8 cellular contexts compared by ENCODE assay signal in genomic region chr12:124273630-124274029, GRCh38. TPM values are rescaled to one million over a fixed set of nuclear protein-coding genes. Genes with fewer than 3 reads are reported as not detected.
DNase-seq lines count a peak whose midpoint lies in the region; ATAC-seq and TF ChIP-seq lines count a peak whose summit lies in the region.

No MANE protein-coding gene starts in this region.

- H3K4me2 ChIP-seq in HCT116 (ENCODE audit: low read length), result peak overlapping the region; percentile 29

- no peaks in the 10 kb centered on the region for H3K9me3 ChIP-seq in HCT116 (ENCODE audit: control insufficient read depth in 1 of 2, insufficient read depth in 1 of 2, low read depth in 1 of 2, low read length in 2 of 2)
- no peaks in the 10 kb centered on the region for H3K9me3 ChIP-seq in testis

- RAD21 ChIA-PET in HCT116 (lab: Charles Lee; ENCODE audit: low non-redundant PET in 1 of 2, low total read pairs in 2 of 2, uncharacterized antibody in 2 of 2, unreplicated experiment in 2 of 2), result no interaction called here

- WGBS in testis, 2 donors, result 90 to 91% methylated on average over 3 of the region's 3 CpGs

- ATAC-seq in activated CD4-positive, alpha-beta T cell treated with anti-CD3 and anti-CD28 coated beads for 36 hours, result peak; percentile 93
- ATAC-seq in HCT116 (peak; percentile 99), HG03108 (IDR thresholded peaks at IDR 0.05; ENCODE audit: unreplicated experiment) (no peak)

- TF ChIP-seq CTCF in HCT116 (IDR thresholded peaks at IDR 0.05 in 2 of 3, conservative IDR thresholded peaks at IDR 0.05 in 1 of 3; ENCODE audit: borderline replicate concordance in 1 of 3, insufficient read depth in 1 of 3, low read depth in 2 of 3, low read length in 2 of 3) (peak in 2 of 3 experiments; percentile 59 to 68; a peak in 4 of 6 replicates), testis (IDR thresholded peaks at IDR 0.05) (no peak)

- H3K79me2 ChIP-seq in HCT116 (ENCODE audit: insufficient read depth, low read length), result no peaks in the 10 kb centered on the region

- H3K27me3 ChIP-seq in HCT116 (ENCODE audit: insufficient read depth, low read length) (no peaks in the 10 kb centered on the region), testis (no peaks in the 10 kb centered on the region)

- no peak overlapping the region for H3K27ac Mint-ChIP-seq in activated CD4-positive, alpha-beta T cell treated with anti-CD3 and anti-CD28 coated beads for 36 hours

- H3K36me3 Mint-ChIP-seq in activated CD4-positive, alpha-beta T cell treated with anti-CD3 and anti-CD28 coated beads for 36 hours (ENCODE audit: low read depth), result no peaks in the 10 kb centered on the region

- no peak overlapping the region for H3K4me3 Mint-ChIP-seq in activated CD4-positive, alpha-beta T cell treated with anti-CD3 and anti-CD28 coated beads for 36 hours

- BruUV-seq in HCT116 (replicated peaks; lab: Mats Ljungman, UMichigan), result no TSS peak

- H3K4me1 Mint-ChIP-seq in activated CD4-positive, alpha-beta T cell treated with anti-CD3 and anti-CD28 coated beads for 36 hours, result no peaks in the 10 kb centered on the region

- POLR2A ChIA-PET in activated CD4-positive, alpha-beta T cell treated with anti-CD3 and anti-CD28 coated beads for 36 hours (lab: Charles Lee), result no interaction called here
- POLR2A ChIA-PET in HCT116 (lab: Charles Lee), result interaction anchor here (0.6 to 1.1 kb wide), 2 partner anchors 10 to 11 kb away, joined by 3 read pairs; no protein-coding TSS in a partner anchor

- 0 out of 2 replicates have a peak, but pooled peaks have one; percentile 24 for TF ChIP-seq RAD21 in HCT116 (IDR thresholded peaks at IDR 0.05; ENCODE audit: low read depth)

- no peaks in the 10 kb centered on the region for H3K36me3 ChIP-seq in HCT116 (ENCODE audit: control insufficient read depth in 1 of 2, insufficient read depth in 2 of 2, low read length in 2 of 2)
- no peaks in the 10 kb centered on the region for H3K36me3 ChIP-seq in testis (ENCODE audit: low read depth, missing control alignments)

- peak overlapping the region; percentile 99 for H2AFZ ChIP-seq in HCT116 (ENCODE audit: low read depth, low read length, poor library complexity, severe bottlenecking)

- H3K4me1 ChIP-seq in HCT116 (ENCODE audit: control insufficient read depth in 1 of 2, insufficient read depth in 2 of 2, low read length in 2 of 2) (peaks cover 8 to 10% of the 10 kb centered on the region in 2 experiments; a peak in 3 of 4 replicates), testis (no peaks in the 10 kb centered on the region)

- H3K27me3 Mint-ChIP-seq in activated CD4-positive, alpha-beta T cell treated with anti-CD3 and anti-CD28 coated beads for 36 hours, result peaks cover 16% of the 10 kb centered on the region

- peak overlapping the region; percentile 48 for H3K27ac ChIP-seq in HCT116 (ENCODE audit: low read depth, low read length)
- no peak overlapping the region for H3K27ac ChIP-seq in testis

- H3K9me3 Mint-ChIP-seq in activated CD4-positive, alpha-beta T cell treated with anti-CD3 and anti-CD28 coated beads for 36 hours (ENCODE audit: low read depth), result no peaks in the 10 kb centered on the region

- H3K4me3 ChIP-seq in HCT116 (replicated peaks in 1 of 2; ENCODE audit: low read depth in 1 of 2, low read length in 2 of 2) (no peak overlapping the region), testis (no peak overlapping the region)

- no peaks in the 10 kb centered on the region for H3K9me2 ChIP-seq in HCT116 (ENCODE audit: insufficient read depth)

- CTCF ChIA-PET in activated CD4-positive, alpha-beta T cell treated with anti-CD3 and anti-CD28 coated beads for 36 hours (lab: Charles Lee), result interaction anchor here (0.6 to 1.2 kb wide), 3 partner anchors 115 to 413 kb away, joined by 3 to 5 read pairs (median 3); no protein-coding TSS in a partner anchor
- CTCF ChIA-PET in HCT116 (lab: Charles Lee), result interaction anchor here (0.8 to 1.1 kb wide), 2 partner anchors 241 to 498 kb away, joined by 3 to 5 read pairs; no protein-coding TSS in a partner anchor

- no peak for TF ChIP-seq POLR2A in HCT116 (IDR thresholded peaks at IDR 0.05; ENCODE audit: borderline replicate concordance, extremely low read depth, insufficient read depth, insufficient read length)
- no peak for TF ChIP-seq POLR2A in testis (IDR thresholded peaks at IDR 0.05)

- H4K20me1 ChIP-seq in HCT116 (ENCODE audit: insufficient read depth), result no peaks in the 10 kb centered on the region

- intact Hi-C loops in activated CD4-positive, alpha-beta T cell treated with anti-CD3 and anti-CD28 coated beads for 36 hours (cut with DNase I, micrococcal nuclease), result no loop called here
- intact Hi-C loops in HCT116 (cut with micrococcal nuclease) (no loop called here), testis (cut with DNase I; ENCODE audit: low total_unique reads) (no loop called here)

- DNase-seq in activated CD4-positive, alpha-beta T cell treated with anti-CD3 and anti-CD28 coated beads for 36 hours, result peak; percentile 54
- DNase-seq in activated CD4-positive, alpha-beta T cell treated with anti-CD3 and anti-CD28 coated beads, Interleukin-2, amount 50 U/mL, for 4 hours, result no peak
- peak; percentile 79 for DNase-seq in HCT116 (ENCODE audit: low read depth, low spot score)
- peak; percentile 75 for DNase-seq in NCI-H69 (lab: John Stamatoyannopoulos, UW)
- DNase-seq in cerebellar cortex (ENCODE audit: low spot score), result peak; percentile 54
- DNase-seq in renal cortical epithelial cell (ENCODE audit: low read depth), result peak; percentile 43
- DNase-seq in testis, result no peak

- H3K9ac ChIP-seq in HCT116 (ENCODE audit: low read length), result no peak overlapping the region

TF ChIP-seq in HCT116, 20 proteins besides CTCF, POLR2A, EP300 and RAD21:
- no peak for TF ChIP-seq SP1 (IDR thresholded peaks at IDR 0.05; ENCODE audit: low read depth)
- TF ChIP-seq ZFX (IDR thresholded peaks at IDR 0.05), result 0 out of 2 replicates have a peak, but pooled peaks have one; percentile 13
- TF ChIP-seq JUND (IDR thresholded peaks at IDR 0.05), result no peak
- TF ChIP-seq FOSL1 (IDR thresholded peaks at IDR 0.05; ENCODE audit: low read depth), result no peak
- no peak for TF ChIP-seq EZH2phosphoT487 (IDR thresholded peaks at IDR 0.05; ENCODE audit: borderline replicate concordance)

RNA-seq across cellular contexts. Expression of gene RFLNA, which starts 21.3 kb away (rescaled TPM):
- total RNA-seq in activated CD4-positive, alpha-beta T cell treated with anti-CD3 and anti-CD28 coated beads for 36 hours, result not detected
- total RNA-seq in HCT116 (2021; ENCODE audit: unreplicated experiment), result not detected
- 0.17 and 0.37 TPM in 2 replicates for polyA plus RNA-seq in HCT116 (2012)
- total RNA-seq in renal cortical epithelial cell, result 19.2 and 56.8 TPM in 2 replicates
- under 1 TPM; 0.31 to 0.68 TPM for total RNA-seq in testis
- polyA plus RNA-seq in testis (ENCODE audit: insufficient read depth, low read depth, low replicate concordance), result 0.80 TPM

Comparison
In these comparisons a context has a peak if more than half of its experiments do, and no peak if none do; other contexts are left out.
1. DNase-seq: peak in activated CD4-positive, alpha-beta T cell treated with anti-CD3 and anti-CD28 coated beads for 36 hours (single experiment), HCT116 (single experiment), NCI-H69 (single experiment), cerebellar cortex (single experiment) and renal cortical epithelial cell (single experiment); none in activated CD4-positive, alpha-beta T cell treated with anti-CD3 and anti-CD28 coated beads, Interleukin-2, amount 50 U/mL, for 4 hours (0 of 2) and testis (single experiment).
2. CTCF ChIP-seq: peak in HCT116 (2 of 3); none in testis (0 of 3).
3. RNA of gene RFLNA, which starts 21.3 kb away (total RNA-seq): 19.2 to 56.8 TPM in renal cortical epithelial cell; 0.31 to 0.68 TPM in testis, not detected in HCT116 (single experiment) and not detected in activated CD4-positive, alpha-beta T cell treated with anti-CD3 and anti-CD28 coated beads for 36 hours; every median in the first group is over 10 times any median in the second.